Comparison of ENCODE assay signal across 8 cellular contexts in genomic region chr14:99684356-99684952, GRCh38. TPM values are rescaled to one million over a fixed set of nuclear protein-coding genes. Genes with fewer than 3 reads are reported as not detected.
DNase-seq lines count a peak whose midpoint lies in the region; ATAC-seq and TF ChIP-seq lines count a peak whose summit lies in the region.

No MANE protein-coding gene starts in this region.

- TF ChIP-seq CTCF in heart right ventricle (IDR thresholded peaks at IDR 0.05) (peak in 1 of 9 donors; percentile 8), MCF 10A (IDR thresholded peaks at IDR 0.05; ENCODE audit: unreplicated experiment) (no peak)

- H3K36me3 Mint-ChIP-seq in MCF 10A (ENCODE audit: insufficient read depth, unreplicated experiment): no peaks in the 10 kb centered on the region
- H3K36me3 Mint-ChIP-seq in natural killer cell treated with Interleukin-12 subunit alpha and Interleukin-12 subunit beta and Interleukin-15 and Interleukin-18, amount 100 ng/mL, for 72 hours: no peaks in the 10 kb centered on the region

- peak overlapping the region in 9 of 10 donors; percentile 64 to 81 (median 72) for H3K27ac ChIP-seq in heart right ventricle

- peak overlapping the region; percentile 51 to 76 (median 72) for H3K4me3 ChIP-seq in heart right ventricle

- peak overlapping the region; percentile 78 for H3K4me3 Mint-ChIP-seq in MCF 10A (ENCODE audit: unreplicated experiment)
- peak overlapping the region; percentile 56 for H3K4me3 Mint-ChIP-seq in natural killer cell treated with Interleukin-12 subunit alpha and Interleukin-12 subunit beta and Interleukin-15 and Interleukin-18, amount 100 ng/mL, for 72 hours

- H3K4me1 ChIP-seq in heart right ventricle: peaks cover 9 to 25% (median 15%) of the 10 kb centered on the region in 9 donors

- H3K9me3 ChIP-seq in heart right ventricle: no peaks in the 10 kb centered on the region

- no peak for DNase-seq in heart right ventricle
- DNase-seq in left cardiac atrium: no peak
- DNase-seq in MCF 10A (ENCODE audit: unreplicated experiment): no peak
- no peak for DNase-seq in natural killer cell treated with Interleukin-12 subunit alpha and Interleukin-12 subunit beta and Interleukin-15 and Interleukin-18, amount 100 ng/mL, for 72 hours (ENCODE audit: low spot score)
- DNase-seq in HT-29 (ENCODE audit: low spot score): no peak
- DNase-seq in OCI-M1 (lab: John Stamatoyannopoulos, UW): no peak
- no peak for DNase-seq in NCI-H1417 treated with DMSO at 0.1 percent for 48 hours (lab: John Stamatoyannopoulos, UW)

- WGBS in heart right ventricle, 2 donors: 4 to 6% methylated on average over 34 to 51 of the region's 51 CpGs

- peaks cover 6% of the 10 kb centered on the region for H3K4me1 Mint-ChIP-seq in MCF 10A (ENCODE audit: insufficient read depth, unreplicated experiment)
- peaks cover 0 to 14% of the 10 kb centered on the region in 2 donors for H3K4me1 Mint-ChIP-seq in natural killer cell treated with Interleukin-12 subunit alpha and Interleukin-12 subunit beta and Interleukin-15 and Interleukin-18, amount 100 ng/mL, for 72 hours (ENCODE audit: low read depth in 2 of 2)

- intact Hi-C loops in heart right ventricle (cut with DNase I): loop anchor here in 7 of 10 donors (2.0 to 5.0 kb wide), 4 partner anchors 43 to 203 kb away; partner anchors contain the start of gene EML1 (in 2 of the 7)
- intact Hi-C loops in left cardiac atrium (cut with DNase I): loop anchor here in 1 of 2 donors (5.0 kb wide), 1 partner anchor 203 kb away; no protein-coding TSS in a partner anchor
- intact Hi-C loops in MCF 10A (cut with micrococcal nuclease): loop anchor here (1.0 to 5.0 kb wide), 2 partner anchors 74 to 108 kb away; partner anchors contain the start of gene EML1

- H3K27ac Mint-ChIP-seq in MCF 10A (ENCODE audit: low read depth, unreplicated experiment): no peak overlapping the region
- no peak overlapping the region for H3K27ac Mint-ChIP-seq in natural killer cell treated with Interleukin-12 subunit alpha and Interleukin-12 subunit beta and Interleukin-15 and Interleukin-18, amount 100 ng/mL, for 72 hours

- POLR2A ChIA-PET in MCF 10A (lab: Yijun Ruan, JAX): interaction anchor here (0.7 to 1.3 kb wide), 10 partner anchors 23 to 204 kb away, joined by 3 to 4 read pairs (median 3); partner anchors contain the start of genes CCDC85C, CCNK and SETD3

- H3K27me3 Mint-ChIP-seq in MCF 10A (ENCODE audit: insufficient read depth, unreplicated experiment): peaks cover 35% of the 10 kb centered on the region
- H3K27me3 Mint-ChIP-seq in natural killer cell treated with Interleukin-12 subunit alpha and Interleukin-12 subunit beta and Interleukin-15 and Interleukin-18, amount 100 ng/mL, for 72 hours: peaks cover 35 to 45% of the 10 kb centered on the region in 2 donors

- CTCF ChIA-PET in MCF 10A (lab: Yijun Ruan, JAX): interaction anchor here (0.5 to 1.7 kb wide), 8 partner anchors 57 to 529 kb away, joined by 3 to 7 read pairs (median 3); no protein-coding TSS in a partner anchor

- no peaks in the 10 kb centered on the region for H3K9me3 Mint-ChIP-seq in MCF 10A (ENCODE audit: unreplicated experiment)
- no peaks in the 10 kb centered on the region for H3K9me3 Mint-ChIP-seq in natural killer cell treated with Interleukin-12 subunit alpha and Interleukin-12 subunit beta and Interleukin-15 and Interleukin-18, amount 100 ng/mL, for 72 hours

- BruUV-seq in MCF 10A (replicated peaks; lab: Mats Ljungman, UMichigan): no TSS peak

- ATAC-seq in heart right ventricle (no peak), left cardiac atrium (no peak), HG03159 (IDR thresholded peaks at IDR 0.05; ENCODE audit: unreplicated experiment) (peak; percentile 36)
- ATAC-seq in natural killer cell treated with Interleukin-12 subunit alpha and Interleukin-12 subunit beta and Interleukin-15 and Interleukin-18, amount 100 ng/mL, for 72 hours: no peak

- H3K36me3 ChIP-seq in heart right ventricle: no peaks in the 10 kb centered on the region

- H3K27me3 ChIP-seq in heart right ventricle: peaks cover 0 to 27% (median 0%) of the 10 kb centered on the region in 7 donors

RNA-seq across cellular contexts. Expression of gene CYP46A1, which starts 0.4 kb away (rescaled TPM):
- 1 to 10 TPM; 2.0 to 6.1 (median 3.9) TPM for total RNA-seq in heart right ventricle
- polyA plus RNA-seq in heart right ventricle: 1 to 10 TPM; 1.5 to 2.3 TPM
- 1 to 10 TPM; 4.1 to 4.7 TPM for total RNA-seq in left cardiac atrium
- total RNA-seq in MCF 10A (2022): 0.20 and 0.30 TPM in 2 replicates
- under 1 TPM in 1 of 2 donors, not detected in 1; 0.11 TPM for total RNA-seq in natural killer cell treated with Interleukin-12 subunit alpha and Interleukin-12 subunit beta and Interleukin-15 and Interleukin-18, amount 100 ng/mL, for 72 hours
- total RNA-seq in HT-29 (2014; rRNA removed; shearing (Covaris generic)): not detected in 2 replicates

RNA-seq across cellular contexts. Expression of gene HHIPL1, which starts 39.5 kb away (rescaled TPM):
- 1 to 10 TPM in 6 of 10 donors, under 1 TPM in 4; 0.81 to 2.2 (median 1.4) TPM for total RNA-seq in heart right ventricle
- polyA plus RNA-seq in heart right ventricle: under 1 TPM; 0.55 to 0.59 TPM
- total RNA-seq in left cardiac atrium: 1 to 10 TPM; 2.1 to 2.6 TPM
- 0.10 TPM in 1 of 2 replicates, not detected in the other for total RNA-seq in MCF 10A (2022)
- total RNA-seq in natural killer cell treated with Interleukin-12 subunit alpha and Interleukin-12 subunit beta and Interleukin-15 and Interleukin-18, amount 100 ng/mL, for 72 hours: not detected
- total RNA-seq in HT-29 (2014; rRNA removed; shearing (Covaris generic)): not detected in 2 replicates
